Comparison of ENCODE assay signal across 8 cellular contexts in genomic region chr15:92797168-92798052, GRCh38.
A peak's percentile ranks its signal among the peaks of the same experiment; 100 is the strongest.
DNase-seq lines count a peak whose midpoint lies in the region; ATAC-seq, FAIRE-seq and TF ChIP-seq lines count a peak whose summit lies in the region.

No MANE protein-coding gene starts in this region.

- no peaks in the 10 kb centered on the region for H3K9me3 ChIP-seq in OCI-LY7 (ENCODE audit: low read length)

- H3K79me2 ChIP-seq in OCI-LY7 (ENCODE audit: insufficient read depth, low read depth, low read length): no peaks in the 10 kb centered on the region

- intact Hi-C loops in OCI-LY7 (cut with micrococcal nuclease; ENCODE audit: unreplicated experiment): loop anchor here (1.0 to 5.0 kb wide), 2 partner anchors 121 to 225 kb away; no protein-coding TSS in a partner anchor
- intact Hi-C loops in MCF 10A (cut with micrococcal nuclease): loop anchor here (1.0 to 5.0 kb wide), 3 partner anchors 121 to 1323 kb away; no protein-coding TSS in a partner anchor

- peak; percentile 95 for FAIRE-seq in islet of Langerhans (lab: Jason Lieb, UNC)

- peaks cover 8% of the 10 kb centered on the region for H3K9me3 Mint-ChIP-seq in MCF 10A (ENCODE audit: unreplicated experiment)
- H3K9me3 Mint-ChIP-seq in stimulated activated naive CD8-positive, alpha-beta T cell treated with anti-CD3 and anti-CD28 coated beads, Interleukin-15, Interleukin-2, amounts not matched to agents 100 ng/mL and 50 ng/mL, for 24 hours: no peaks in the 10 kb centered on the region

- no peak for TF ChIP-seq EP300 in Ishikawa (IDR thresholded peaks at IDR 0.05; ENCODE audit: borderline replicate concordance)

- no peak overlapping the region for H3K4me3 ChIP-seq in OCI-LY7 (ENCODE audit: low read depth, low read length, poor library complexity, severe bottlenecking)

- H3K27me3 Mint-ChIP-seq in MCF 10A (ENCODE audit: insufficient read depth, unreplicated experiment): no peaks in the 10 kb centered on the region
- H3K27me3 Mint-ChIP-seq in stimulated activated naive CD8-positive, alpha-beta T cell treated with anti-CD3 and anti-CD28 coated beads, Interleukin-15, Interleukin-2, amounts not matched to agents 100 ng/mL and 50 ng/mL, for 24 hours: no peaks in the 10 kb centered on the region

- no peak overlapping the region for H3K4me2 ChIP-seq in OCI-LY7 (ENCODE audit: low read length)

- ATAC-seq in GM21515 (IDR thresholded peaks at IDR 0.05; ENCODE audit: unreplicated experiment): peak; percentile 80

- H2AFZ ChIP-seq in OCI-LY7 (ENCODE audit: low read length): peak overlapping the region; percentile 74

- no peaks in the 10 kb centered on the region for H3K36me3 Mint-ChIP-seq in MCF 10A (ENCODE audit: insufficient read depth, unreplicated experiment)
- peaks cover 4% of the 10 kb centered on the region for H3K36me3 Mint-ChIP-seq in stimulated activated naive CD8-positive, alpha-beta T cell treated with anti-CD3 and anti-CD28 coated beads, Interleukin-15, Interleukin-2, amounts not matched to agents 100 ng/mL and 50 ng/mL, for 24 hours (ENCODE audit: low read depth)

- POLR2A ChIA-PET in OCI-LY7 (lab: Charles Lee) (interaction anchor here (0.5 to 1.9 kb wide), 10 partner anchors 8 to 408 kb away, joined by 3 to 5 read pairs (median 4); partner anchors contain the start of gene CHD2), MCF 10A (lab: Yijun Ruan, JAX) (interaction anchor here (0.6 to 3.9 kb wide), 18 partner anchors 8 to 232 kb away, joined by 3 to 40 read pairs (median 5); partner anchors contain the start of gene CHD2)

- no peak overlapping the region for H3K27ac ChIP-seq in OCI-LY7 (ENCODE audit: low read depth, low read length, poor library complexity, severe bottlenecking)

- no peaks in the 10 kb centered on the region for H4K20me1 ChIP-seq in OCI-LY7 (ENCODE audit: insufficient read depth, low read length)

- no peak overlapping the region for H3K4me3 Mint-ChIP-seq in MCF 10A (ENCODE audit: unreplicated experiment)
- H3K4me3 Mint-ChIP-seq in stimulated activated naive CD8-positive, alpha-beta T cell treated with anti-CD3 and anti-CD28 coated beads, Interleukin-15, Interleukin-2, amounts not matched to agents 100 ng/mL and 50 ng/mL, for 24 hours: no peak overlapping the region

- no TSS peak for BruUV-seq in OCI-LY7 (replicated peaks; lab: Mats Ljungman, UMichigan)
- BruUV-seq in MCF 10A (replicated peaks; lab: Mats Ljungman, UMichigan): no TSS peak

- peaks cover 9% of the 10 kb centered on the region for H3K4me1 ChIP-seq in OCI-LY7 (ENCODE audit: insufficient read depth, low read length, poor library complexity, severe bottlenecking)

- TF ChIP-seq CTCF in OCI-LY7 (conservative IDR thresholded peaks at IDR 0.05; ENCODE audit: low read length) (peak; percentile 96), MCF 10A (IDR thresholded peaks at IDR 0.05; ENCODE audit: unreplicated experiment) (peak; percentile 53)

- peak; percentile 76 for TF ChIP-seq RAD21 in Ishikawa (IDR thresholded peaks at IDR 0.05; ENCODE audit: low read depth)

- H3K36me3 ChIP-seq in OCI-LY7 (ENCODE audit: insufficient read depth, low read length): no peaks in the 10 kb centered on the region

- peak overlapping the region; percentile 84 for H3K27ac Mint-ChIP-seq in MCF 10A (ENCODE audit: low read depth, unreplicated experiment)
- H3K27ac Mint-ChIP-seq in stimulated activated naive CD8-positive, alpha-beta T cell treated with anti-CD3 and anti-CD28 coated beads, Interleukin-15, Interleukin-2, amounts not matched to agents 100 ng/mL and 50 ng/mL, for 24 hours: peak overlapping the region; percentile 63

- CTCF ChIA-PET in OCI-LY7 (lab: Charles Lee; ENCODE audit: unreplicated experiment) (interaction anchor here (0.6 to 1.6 kb wide), 8 partner anchors 34 to 235 kb away, joined by 3 to 10 read pairs (median 4); no protein-coding TSS in a partner anchor), MCF 10A (lab: Yijun Ruan, JAX) (interaction anchor here (0.5 to 4.7 kb wide), 44 partner anchors 9 to 1322 kb away, joined by 3 to 53 read pairs (median 4); partner anchors contain the start of gene CHD2)

- peak; percentile 14 to 79 for DNase-seq in NOMO-1 (lab: John Stamatoyannopoulos, UW; ENCODE audit: unreplicated experiment in 2 of 2)
- DNase-seq in NOMO-1 treated with dmso at 0.1 percent for 144 hours (lab: John Stamatoyannopoulos, UW; ENCODE audit: unreplicated experiment): no peak
- peak; percentile 89 for DNase-seq in OCI-LY7 (ENCODE audit: low spot score)
- DNase-seq in MCF 10A (ENCODE audit: unreplicated experiment): peak; percentile 76

- H3K4me1 Mint-ChIP-seq in MCF 10A (ENCODE audit: insufficient read depth, unreplicated experiment): peaks cover 18% of the 10 kb centered on the region
- peaks cover 5% of the 10 kb centered on the region for H3K4me1 Mint-ChIP-seq in stimulated activated naive CD8-positive, alpha-beta T cell treated with anti-CD3 and anti-CD28 coated beads, Interleukin-15, Interleukin-2, amounts not matched to agents 100 ng/mL and 50 ng/mL, for 24 hours (ENCODE audit: low read depth)

- no peaks in the 10 kb centered on the region for H3K9me2 ChIP-seq in OCI-LY7 (ENCODE audit: insufficient read depth, low read length)

TF ChIP-seq in Ishikawa, 13 proteins besides CTCF, POLR2A, EP300 and RAD21:
- TF ChIP-seq NFIC (IDR thresholded peaks at IDR 0.05): no peak
- no peak for TF ChIP-seq TEAD4 (IDR thresholded peaks at IDR 0.05)
- no peak for TF ChIP-seq ZBTB7A (IDR thresholded peaks at IDR 0.05; ENCODE audit: low read depth)
- TF ChIP-seq FOXM1 (IDR thresholded peaks at IDR 0.05; ENCODE audit: borderline replicate concordance, low read depth): no peak
- no peak for TF ChIP-seq TCF12 (IDR thresholded peaks at IDR 0.05; ENCODE audit: low read depth)
- no peak for TF ChIP-seq USF1 (IDR thresholded peaks at IDR 0.05)
